ENCODE assay signal across 20 cellular contexts in the genomic region with DNA sequence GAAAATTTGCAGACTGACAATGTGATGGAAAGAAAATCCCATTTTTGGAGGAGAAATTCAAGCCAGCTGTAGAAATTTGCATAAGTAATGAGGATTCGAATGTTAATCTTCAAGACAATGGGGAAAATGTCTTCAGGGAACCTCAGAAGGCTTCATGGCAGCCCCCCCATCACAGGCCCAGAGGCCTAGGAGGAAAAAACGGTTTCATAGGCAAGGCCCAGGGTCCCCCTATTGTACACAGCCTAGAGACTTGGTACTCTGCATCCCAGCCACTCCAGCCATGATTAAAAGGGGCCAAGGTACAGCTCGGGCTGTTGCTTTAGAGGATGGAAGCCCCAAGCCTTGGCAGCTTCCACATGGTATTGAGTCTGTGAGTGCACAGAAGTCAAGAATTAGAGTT.
"Had no signal": no experiment of that assay in that cellular context is flagged by ENCODE, and none has a peak within 500 bp of the region (broad histone marks: within the 10 kb centered on the region; RNA-seq: fewer than 3 reads in every experiment).

No MANE protein-coding gene starts in this region.

- ATAC-seq: Panc1, PC-3, Right ventricle myocardium inferior had no signal

- H3K36me3 ChIP-seq: SJCRH30 had no signal

- H3K4me2 ChIP-seq: KMS-11 had no signal

- H3K4me3 ChIP-seq: SJCRH30 had no signal

- H3K9ac ChIP-seq: KMS-11 had no signal

- H3K4me1 ChIP-seq: SJCRH30 had no signal

- DNase-seq: IMR-90, Kasumi-1, MM.1S, NCI-H1092 treated with DMSO at 0.1 percent for 48 hours, NCI-H1436, NCI-H187, NCI-H2029, NCI-H2081 treated with DMSO at 0.1 percent for 48 hours, NCI-H2227 treated with DMSO at 0.1 percent for 48 hours, NCI-H446, NCI-H510A, NCI-H524 treated with DMSO at 0.1 percent for 48 hours, NCI-H69, NCI-H774, PC-3, SHP77 treated with DMSO at 0.1 percent for 48 hours, SJCRH30 had no signal

- H3K27ac ChIP-seq: KMS-11, SJCRH30 had no signal

- H3K27me3 ChIP-seq: SJCRH30 had no signal
